ENCODE assay signal across 9 cellular contexts in the genomic region with DNA sequence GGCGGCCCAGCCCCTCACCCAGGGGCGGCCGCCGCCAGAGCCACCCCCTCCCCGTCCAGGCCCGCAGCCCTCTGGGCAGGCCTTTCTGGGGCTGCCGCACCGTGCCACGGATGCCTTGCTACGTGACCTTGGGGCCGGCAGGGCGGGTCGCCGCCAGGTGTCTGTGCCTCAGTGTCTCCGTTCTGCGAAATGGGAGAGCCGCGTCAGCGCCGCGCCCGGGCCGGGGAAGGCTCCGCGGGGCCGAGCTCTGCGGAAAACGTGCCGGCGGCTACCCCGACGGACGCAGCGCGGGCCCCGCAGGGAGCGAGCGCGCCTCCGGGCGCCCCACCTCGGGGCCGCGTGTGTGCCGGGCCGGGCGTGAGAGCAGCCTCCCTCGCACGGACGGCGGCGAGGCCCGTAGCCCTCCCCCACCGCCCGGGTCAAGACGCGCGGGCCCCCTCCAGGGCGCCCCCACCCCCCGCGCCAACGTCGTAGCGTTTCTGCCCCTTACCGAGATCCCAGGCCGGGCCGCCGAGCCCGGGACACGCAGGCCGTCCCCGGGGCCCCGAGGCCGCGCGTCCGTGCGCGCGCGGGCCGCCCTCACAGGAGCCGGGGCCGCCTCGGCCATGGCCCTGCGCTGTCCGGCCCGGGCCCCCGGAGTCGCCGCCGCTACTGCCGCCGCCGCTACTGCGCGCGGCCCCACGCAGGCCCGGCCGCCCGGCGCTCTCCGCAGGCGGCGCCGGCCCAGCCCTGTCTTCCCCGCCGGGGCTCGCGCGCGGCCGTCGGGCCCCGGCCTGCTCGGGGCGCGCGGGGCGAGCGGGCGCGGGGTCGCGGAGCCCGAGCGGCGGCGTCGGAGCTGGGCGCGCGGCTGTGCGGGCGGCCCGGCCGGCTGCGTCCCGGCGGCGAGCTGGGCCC. TPM values are rescaled to one million over a fixed set of nuclear protein-coding genes. Genes with fewer than 3 reads are reported as not detected.
DNase-seq lines count a peak whose midpoint lies in the region; ATAC-seq, FAIRE-seq and TF ChIP-seq lines count a peak whose summit lies in the region.
"Had no signal": no experiment of that assay in that cellular context is flagged by ENCODE, and none has a peak within 500 bp of the region (broad histone marks: within the 10 kb centered on the region; RNA-seq: fewer than 3 reads in every experiment).

No MANE protein-coding gene starts in this region.

- H4K8ac ChIP-seq in IMR-90 (ENCODE audit: low read depth in 2 of 2, low read length in 2 of 2) = no peak overlapping the region; a peak in 1 of 4 replicates

- peak overlapping the region; percentile 98 for H2AFZ ChIP-seq in IMR-90 (replicated peaks; ENCODE audit: low read length, poor library complexity)

- POLR2A ChIA-PET in IMR-90 (lab: Charles Lee; ENCODE audit: unreplicated experiment) = interaction anchor here (0.6 to 1.0 kb wide), 2 partner anchors 82 to 198 kb away, joined by 3 to 4 read pairs; partner anchors contain the start of gene ZNF783

- no peak overlapping the region for H2BK15ac ChIP-seq in IMR-90 (ENCODE audit: low read depth, low read length)

- CTCF ChIA-PET in IMR-90 (lab: Yijun Ruan, JAX) = interaction anchor here (1.1 kb wide), 1 partner anchor 37 kb away, joined by 3 read pairs; no protein-coding TSS in a partner anchor

- H3K9ac ChIP-seq in IMR-90 (ENCODE audit: low read depth, low read length) (peak overlapping the region; percentile 62), kidney (ENCODE audit: low read length in 2 of 2) (peak overlapping the region in 1 of 2 donors; percentile 22)

- FAIRE-seq in kidney (lab: Jason Lieb, UNC) = no peak
- FAIRE-seq: A204.1 had no signal

- 0 out of 2 replicates have a peak overlapping the region, but pooled peaks have one; percentile 27 for H4K5ac ChIP-seq in IMR-90 (ENCODE audit: low read depth, low read length)

- no peak overlapping the region for H2BK20ac ChIP-seq in IMR-90 (ENCODE audit: low read depth, low read length)

- H3K18ac ChIP-seq in IMR-90 (ENCODE audit: low read depth, low read length) = no peak overlapping the region

- peaks cover 25 to 37% of the 10 kb centered on the region in 2 experiments for H3K79me1 ChIP-seq in IMR-90 (ENCODE audit: low read depth in 1 of 2, low read length in 2 of 2)

- ATAC-seq in GM21529 (IDR thresholded peaks at IDR 0.05; ENCODE audit: unreplicated experiment) (peak; percentile 26), IMR-90 (ENCODE audit: low read depth) (peak; percentile 54)

- peaks cover 16% of the 10 kb centered on the region for H4K20me1 ChIP-seq in IMR-90 (ENCODE audit: insufficient read depth, low read length)

- TF ChIP-seq POLR2A in IMR-90 (IDR thresholded peaks at IDR 0.05; ENCODE audit: low read depth, low read length) = no peak

- no peak overlapping the region for H4K91ac ChIP-seq in IMR-90 (ENCODE audit: insufficient read depth, low read depth, low read length)

- peak overlapping the region; percentile 10; the same call in 1 of the 2 replicates for H3K4ac ChIP-seq in IMR-90 (ENCODE audit: low read depth, low read length)

- no peaks in the 10 kb centered on the region; the same call in 1 of the 2 replicates for H3K9me1 ChIP-seq in IMR-90 (ENCODE audit: insufficient read depth, low read length)

- dilution Hi-C loops in IMR-90 (cut with HindIII; ENCODE audit: low sequenced_read_pairs, unreplicated experiment) = no loop called here

- H3K36me3 ChIP-seq in IMR-90 (ENCODE audit: control insufficient read depth, insufficient read depth, low read length) = peaks cover 13% of the 10 kb centered on the region
- peaks cover 0 to under 1% of the 10 kb centered on the region in 2 donors for H3K36me3 ChIP-seq in kidney (ENCODE audit: control insufficient read depth in 1 of 2, insufficient read depth in 2 of 2, low read length in 2 of 2)

- H3K9me3 ChIP-seq in IMR-90 (ENCODE audit: control insufficient read depth, insufficient read depth, low read length) = no peaks in the 10 kb centered on the region
- no peaks in the 10 kb centered on the region for H3K9me3 ChIP-seq in kidney (ENCODE audit: control insufficient read depth in 1 of 2, low read length in 2 of 2)

- H3K4me2 ChIP-seq in IMR-90 (ENCODE audit: low read depth, low read length) = peak overlapping the region; percentile 60

- intact Hi-C loops in IMR-90 (cut with micrococcal nuclease) (loop anchor here (1.0 to 10.0 kb wide), 2 partner anchors 37 to 165 kb away; no protein-coding TSS in a partner anchor), kidney (cut with DNase I) (no loop called here)

- no peak overlapping the region for H3K56ac ChIP-seq in IMR-90 (ENCODE audit: extremely low read depth, insufficient read depth, low read length)

- BruUV-seq in IMR-90 (replicated peaks; lab: Mats Ljungman, UMichigan) = no TSS peak

- no peak for TF ChIP-seq RAD21 in IMR-90 (IDR thresholded peaks at IDR 0.05; ENCODE audit: low read length)

- in situ Hi-C loops in IMR-90 (cut with MboI; ENCODE audit: low sequenced_read_pairs) = no loop called here
- in situ Hi-C loops in astrocyte of the cerebellum (cut with HindIII; ENCODE audit: low sequenced_read_pairs) = no loop called here

- TF ChIP-seq CTCF in IMR-90 (conservative IDR thresholded peaks at IDR 0.05; ENCODE audit: low read depth, low read length) (no peak), astrocyte of the cerebellum (IDR thresholded peaks at IDR 0.05; ENCODE audit: low read depth, low read length, missing control alignments) (no peak), kidney (IDR thresholded peaks at IDR 0.05; ENCODE audit: borderline replicate concordance, extremely low read depth, insufficient read depth) (no peak)

- peak; percentile 88 for DNase-seq in DMS 273 (lab: John Stamatoyannopoulos, UW; ENCODE audit: unreplicated experiment)
- no peak for DNase-seq in DMS 273 treated with DMSO at 0.1 percent for 48 hours (lab: John Stamatoyannopoulos, UW)
- no peak for DNase-seq in IMR-90
- DNase-seq in astrocyte of the cerebellum (ENCODE audit: low read depth) = no peak
- no peak for DNase-seq in kidney
- peak; percentile 3 to 10 for DNase-seq in stimulated activated CD8-positive, alpha-beta memory T cell treated with anti-CD3 and anti-CD28 coated beads, Interleukin-15, amount 100 ng/mL, for 48 hours (ENCODE audit: low read depth in 2 of 2)
- no peak for DNase-seq in NCI-H774 (lab: John Stamatoyannopoulos, UW)

- H3K4me3 ChIP-seq in IMR-90 (ENCODE audit: insufficient read depth, low read depth, low read length) = peak overlapping the region; percentile 91
- peak overlapping the region; percentile 57 for H3K4me3 ChIP-seq in astrocyte of the cerebellum (ENCODE audit: low read depth, low read length)
- peak overlapping the region; percentile 33 to 54 for H3K4me3 ChIP-seq in kidney (ENCODE audit: low read length in 2 of 2)

- no peak overlapping the region for H3K14ac ChIP-seq in IMR-90 (replicated peaks; ENCODE audit: low read depth, low read length)

- H3K23ac ChIP-seq in IMR-90 (ENCODE audit: low read depth, low read length) = no peak overlapping the region

- no peaks in the 10 kb centered on the region for H3K27me3 ChIP-seq in IMR-90 (ENCODE audit: control insufficient read depth, insufficient read depth, low read length)

- no peak overlapping the region for H2BK5ac ChIP-seq in IMR-90 (ENCODE audit: low read depth, low read length, poor library complexity, severe bottlenecking)

- no peak overlapping the region for H2AK5ac ChIP-seq in IMR-90 (ENCODE audit: low read depth, low read length)

- H2BK120ac ChIP-seq in IMR-90 (ENCODE audit: low read depth, low read length) = no peak overlapping the region

- H3K4me1 ChIP-seq in IMR-90 (ENCODE audit: control insufficient read depth, insufficient read depth, low read length) (peaks cover 5% of the 10 kb centered on the region; the same call in 1 of the 2 replicates), kidney (ENCODE audit: control insufficient read depth in 1 of 2, insufficient read depth in 1 of 2, low read depth in 1 of 2, low read length in 2 of 2) (peaks cover 0 to 4% of the 10 kb centered on the region in 2 donors)

- WGBS in IMR-90 (ENCODE audit: extremely low coverage in 2 of 2, insufficient read length in 1 of 2), 2 experiments = 1% methylated on average over 70 of the region's 142 CpGs; no CpG with 5 or more reads in 1 of the 2 experiments

- peak overlapping the region; percentile 33 for H2AK9ac ChIP-seq in IMR-90 (replicated peaks; ENCODE audit: low read depth, low read length, poor library complexity)

- peak overlapping the region; percentile 25; the same call in 1 of the 2 replicates for H3K27ac ChIP-seq in IMR-90 (ENCODE audit: insufficient read depth, low read length)
- H3K27ac ChIP-seq in kidney (ENCODE audit: low read depth in 2 of 2, low read length in 2 of 2) = no peak overlapping the region

TF ChIP-seq in IMR-90, 13 proteins besides CTCF, POLR2A, EP300 and RAD21:
- TF ChIP-seq CEBPB (IDR thresholded peaks at IDR 0.05; ENCODE audit: low read depth, low read length) = no peak
- no peak for TF ChIP-seq SMC3 (IDR thresholded peaks at IDR 0.05; ENCODE audit: low read depth, low read length)
- peak; percentile 29; the same call in 1 of the 2 replicates for TF ChIP-seq MXI1 (IDR thresholded peaks at IDR 0.05; ENCODE audit: borderline replicate concordance, low read depth, low read length)
- TF ChIP-seq NFE2L2 (IDR thresholded peaks at IDR 0.05; ENCODE audit: low read depth, low read length) = no peak
- no peak for TF ChIP-seq RFX5 (IDR thresholded peaks at IDR 0.05; ENCODE audit: low read depth, low read length)
TF ChIP-seq in IMR-90: peak in this region for 1.

RNA-seq across cellular contexts. Expression of gene ZNF777, which starts 1.1 kb away (rescaled TPM):
- 3.2 and 3.6 TPM in 2 replicates for total RNA-seq in IMR-90 (2012; rRNA removed)
- polyA plus RNA-seq in IMR-90 (2012; rRNA removed) = 6.5 and 7.9 TPM in 2 replicates
- polyA plus RNA-seq in IMR-90 (2012; cell fraction: cytosol; rRNA removed) = 4.9 and 7.9 TPM in 2 replicates
- 5.6 and 10.0 TPM in 2 replicates for polyA plus RNA-seq in IMR-90 (2012; cell fraction: nucleus; rRNA removed; ENCODE audit: low replicate concordance)
- total RNA-seq in kidney = 12.9 TPM
- polyA plus RNA-seq in kidney (ENCODE audit: insufficient read depth, low read depth, low replicate concordance) = 8.2 TPM

RNA-seq across cellular contexts. Expression of gene ZNF746, which starts 37.8 kb away (rescaled TPM):
- total RNA-seq in IMR-90 (2012; rRNA removed) = 6.6 and 6.7 TPM in 2 replicates
- 8.4 and 8.5 TPM in 2 replicates for polyA plus RNA-seq in IMR-90 (2012; rRNA removed)
- polyA plus RNA-seq in IMR-90 (2012; cell fraction: cytosol; rRNA removed) = 5.3 and 8.5 TPM in 2 replicates
- polyA plus RNA-seq in IMR-90 (2012; cell fraction: nucleus; rRNA removed; ENCODE audit: low replicate concordance) = 17.7 and 29.3 TPM in 2 replicates
- 17.3 TPM for total RNA-seq in kidney
- polyA plus RNA-seq in kidney (ENCODE audit: insufficient read depth, low read depth, low replicate concordance) = 6.8 TPM

Comparison
In these comparisons a context has a peak if more than half of its experiments do, and no peak if none do; other contexts are left out.
1. DNase-seq: peak in DMS 273 (single experiment) and stimulated activated CD8-positive, alpha-beta memory T cell treated with anti-CD3 and anti-CD28 coated beads, Interleukin-15, amount 100 ng/mL, for 48 hours (2 of 2); none in DMS 273 treated with DMSO at 0.1 percent for 48 hours (single experiment), IMR-90 (single experiment), astrocyte of the cerebellum (single experiment), kidney (single experiment) and NCI-H774 (single experiment).
2. Peak in every context shown above with its lines, with median percentiles within 50 percentile points of each other: H3K4me3 ChIP-seq.